In genomic region chr14:67532606-67532997, GRCh38 we compare ENCODE assay signal across 8 cellular contexts. TPM values are rescaled to one million over a fixed set of nuclear protein-coding genes. Genes with fewer than 3 reads are reported as not detected.
DNase-seq lines count a peak whose midpoint lies in the region; ATAC-seq, FAIRE-seq and TF ChIP-seq lines count a peak whose summit lies in the region.

No MANE protein-coding gene starts in this region.

- ATAC-seq in HepG2 (no peak), HG03442 (IDR thresholded peaks at IDR 0.05; ENCODE audit: unreplicated experiment) (no peak)

- H3K9me3 Mint-ChIP-seq in T-helper 2 cell treated with Interferon-gamma antibody and Interleukin-4, amounts not matched to agents 5 μg/mL and 100 μg/mL, for 36 hours: no peaks in the 10 kb centered on the region
- no peaks in the 10 kb centered on the region for H3K9me3 Mint-ChIP-seq in astrocyte (ENCODE audit: unreplicated experiment)

- TF ChIP-seq POLR2A in HepG2 (IDR thresholded peaks at IDR 0.05; ENCODE audit: insufficient read depth in 1 of 2, low read depth in 2 of 2, low read length in 2 of 2): no peak
- no peak for TF ChIP-seq POLR2A in testis (IDR thresholded peaks at IDR 0.05)

- POLR2A ChIA-PET in HepG2 (lab: Yijun Ruan, JAX): interaction anchor here (1.0 to 1.1 kb wide), 3 partner anchors 25 to 40 kb away, joined by 3 to 4 read pairs (median 4); no protein-coding TSS in a partner anchor

- CTCF ChIA-PET in HepG2 (lab: Yijun Ruan, JAX; ENCODE audit: low intra/inter-chr PET ratio, low total read pairs): no interaction called here

- H3K4me2 ChIP-seq in astrocyte (ENCODE audit: low read length): peak overlapping the region; percentile 91
- peak overlapping the region; percentile 82 for H3K4me2 ChIP-seq in HepG2 (ENCODE audit: low read depth, low read length)

- H3K9ac ChIP-seq in astrocyte (ENCODE audit: low read length) (peak overlapping the region; percentile 74), HepG2 (ENCODE audit: insufficient read depth, low read depth, low read length) (peak overlapping the region; percentile 71)

- H3K36me3 ChIP-seq in astrocyte (ENCODE audit: insufficient read depth, low read length) (no peaks in the 10 kb centered on the region), HepG2 (replicated peaks in 1 of 2; ENCODE audit: control insufficient read depth in 1 of 2, insufficient read depth in 2 of 2, low read length in 2 of 2) (no peaks in the 10 kb centered on the region), testis (ENCODE audit: low read depth, missing control alignments) (no peaks in the 10 kb centered on the region)

- H3K4me3 ChIP-seq in astrocyte (ENCODE audit: insufficient read depth, low read depth, low read length): peak overlapping the region; percentile 64
- H3K4me3 ChIP-seq in HepG2 (replicated peaks in 1 of 3; ENCODE audit: insufficient read depth in 1 of 3, low read depth in 2 of 3, low read length in 3 of 3): peak overlapping the region; percentile 73 to 84 (median 82)
- peak overlapping the region; percentile 58 to 66 for H3K4me3 ChIP-seq in testis

- peaks cover 3% of the 10 kb centered on the region for H3K4me1 Mint-ChIP-seq in T-helper 2 cell treated with Interferon-gamma antibody and Interleukin-4, amounts not matched to agents 5 μg/mL and 100 μg/mL, for 36 hours (ENCODE audit: low read depth)
- no peaks in the 10 kb centered on the region for H3K4me1 Mint-ChIP-seq in astrocyte (ENCODE audit: low read depth, unreplicated experiment)

- no peak overlapping the region for H3K27ac Mint-ChIP-seq in T-helper 2 cell treated with Interferon-gamma antibody and Interleukin-4, amounts not matched to agents 5 μg/mL and 100 μg/mL, for 36 hours
- no peak overlapping the region for H3K27ac Mint-ChIP-seq in astrocyte (ENCODE audit: unreplicated experiment)

- no peaks in the 10 kb centered on the region for H3K79me2 ChIP-seq in astrocyte (ENCODE audit: insufficient read depth, low read length)
- no peaks in the 10 kb centered on the region for H3K79me2 ChIP-seq in HepG2 (ENCODE audit: insufficient read depth, low read length)

- H3K4me1 ChIP-seq in astrocyte (ENCODE audit: insufficient read depth, low read length): no peaks in the 10 kb centered on the region
- H3K4me1 ChIP-seq in HepG2 (ENCODE audit: insufficient read depth, low read length): peaks cover 31% of the 10 kb centered on the region
- H3K4me1 ChIP-seq in testis: no peaks in the 10 kb centered on the region

- H3K4me3 Mint-ChIP-seq in T-helper 2 cell treated with Interferon-gamma antibody and Interleukin-4, amounts not matched to agents 5 μg/mL and 100 μg/mL, for 36 hours: peak overlapping the region; percentile 54
- H3K4me3 Mint-ChIP-seq in astrocyte (ENCODE audit: unreplicated experiment): peak overlapping the region; percentile 76

- intact Hi-C loops in HepG2 (cut with micrococcal nuclease; ENCODE audit: unreplicated experiment) (no loop called here), testis (cut with DNase I; ENCODE audit: low total_unique reads) (no loop called here)

- no peak for DNase-seq in T-helper 2 cell treated with Interferon-gamma antibody and Interleukin-4, amounts not matched to agents 5 μg/mL and 100 μg/mL, for 36 hours (ENCODE audit: low spot score)
- DNase-seq in T-helper 2 cell: no peak
- DNase-seq in astrocyte (ENCODE audit: low read depth): no peak
- no peak for DNase-seq in HepG2 (ENCODE audit: low spot score)
- no peak for DNase-seq in testis
- DNase-seq in NCI-H446 treated with DMSO at 0.1 percent for 48 hours (lab: John Stamatoyannopoulos, UW): no peak
- no peak for DNase-seq in SW 1271 (lab: John Stamatoyannopoulos, UW)

- H3K27ac ChIP-seq in astrocyte (ENCODE audit: low read depth, low read length) (no peak overlapping the region), HepG2 (ENCODE audit: extremely low read length, insufficient read depth, low read length) (no peak overlapping the region), testis (peak overlapping the region; percentile 60 to 71)

- WGBS in HepG2 (ENCODE audit: low lambda C conversion rate): 24% methylated on average over 13 of the region's 23 CpGs
- WGBS in testis, 2 donors: 12 to 15% methylated on average over 7 to 23 of the region's 23 CpGs

- H3K27me3 Mint-ChIP-seq in T-helper 2 cell treated with Interferon-gamma antibody and Interleukin-4, amounts not matched to agents 5 μg/mL and 100 μg/mL, for 36 hours (ENCODE audit: low read depth): peaks cover 68% of the 10 kb centered on the region
- peaks cover 14% of the 10 kb centered on the region for H3K27me3 Mint-ChIP-seq in astrocyte (ENCODE audit: low read depth, unreplicated experiment)

- peaks cover 12% of the 10 kb centered on the region for H3K27me3 ChIP-seq in astrocyte (ENCODE audit: insufficient read depth, low read length)
- H3K27me3 ChIP-seq in HepG2 (ENCODE audit: control insufficient read depth in 1 of 2, insufficient read depth in 2 of 2, low read length in 2 of 2): peaks cover 0 to 18% of the 10 kb centered on the region in 2 experiments; a peak in 3 of 5 replicates
- no peaks in the 10 kb centered on the region for H3K27me3 ChIP-seq in testis

- no peak for TF ChIP-seq CTCF in astrocyte (IDR thresholded peaks at IDR 0.05; ENCODE audit: insufficient read depth, low read depth, low read length)
- TF ChIP-seq CTCF in HepG2 (CRISPR knock-in tag; IDR thresholded peaks at IDR 0.05): no peak
- TF ChIP-seq CTCF in testis (IDR thresholded peaks at IDR 0.05): peak in 1 of 3 experiments; percentile 5

- BruUV-seq in HepG2 (replicated peaks; lab: Mats Ljungman, UMichigan): TSS peak; percentile 81

- no peaks in the 10 kb centered on the region for H3K36me3 Mint-ChIP-seq in T-helper 2 cell treated with Interferon-gamma antibody and Interleukin-4, amounts not matched to agents 5 μg/mL and 100 μg/mL, for 36 hours (ENCODE audit: low read depth)
- no peaks in the 10 kb centered on the region for H3K36me3 Mint-ChIP-seq in astrocyte (ENCODE audit: low read depth, unreplicated experiment)

- FAIRE-seq in astrocyte (lab: Jason Lieb, UNC) (no peak), HepG2 (lab: Jason Lieb, UNC) (no peak)

- H2AFZ ChIP-seq in astrocyte (ENCODE audit: low read depth, low read length) (peak overlapping the region; percentile 86), HepG2 (ENCODE audit: low read length) (no peak overlapping the region)

- H3K9me3 ChIP-seq in astrocyte (ENCODE audit: insufficient read depth, low read depth, low read length) (no peaks in the 10 kb centered on the region), HepG2 (ENCODE audit: low read length) (no peaks in the 10 kb centered on the region), testis (no peaks in the 10 kb centered on the region)

- TF ChIP-seq RAD21 in HepG2 (CRISPR knock-in tag; IDR thresholded peaks at IDR 0.05): no peak

- in situ Hi-C loops in HepG2 (cut with HindIII; ENCODE audit: extremely low pct_ligation_motif_present, low pct_unique_long_range_greater_than_20kb): no loop called here

- no peaks in the 10 kb centered on the region for H4K20me1 ChIP-seq in astrocyte (ENCODE audit: insufficient read depth, low read length)
- no peaks in the 10 kb centered on the region for H4K20me1 ChIP-seq in HepG2 (ENCODE audit: insufficient read depth, low read length)

- TF ChIP-seq EP300 in HepG2 (IDR thresholded peaks at IDR 0.05; ENCODE audit: low read depth in 2 of 2, low read length in 2 of 2) (no peak), HepG2 (CRISPR knock-in tag; IDR thresholded peaks at IDR 0.05; ENCODE audit: borderline replicate concordance) (no peak)

RNA-seq across cellular contexts. Expression of gene PLEKHH1, which starts 0.5 kb away (rescaled TPM):
- total RNA-seq in astrocyte (2.3 and 3.3 TPM in 2 replicates), HepG2 (2016; rRNA removed; fragmentation: Illumina TruSeq; extraction: Trizol) (4.8 and 8.6 TPM in 2 replicates), testis (10 to 100 TPM; 49.1 to 61.3 TPM)
- total RNA-seq in HepG2 (2016; cell fraction: cytosol; rRNA removed; fragmentation: Illumina TruSeq; extraction: Trizol; ENCODE audit: low read depth): 3.3 and 4.8 TPM in 2 replicates
- 4.6 and 7.6 TPM in 2 replicates for total RNA-seq in HepG2 (2016; cell fraction: insoluble cytoplasmic fraction; rRNA removed; fragmentation: Illumina TruSeq; extraction: Trizol)
- total RNA-seq in HepG2 (2016; cell fraction: membrane; rRNA removed; fragmentation: Illumina TruSeq; extraction: Trizol): 3.6 and 3.9 TPM in 2 replicates
- 12.0 and 12.8 TPM in 2 replicates for total RNA-seq in HepG2 (2016; cell fraction: nucleus; rRNA removed; fragmentation: Illumina TruSeq; extraction: Trizol)
- polyA plus RNA-seq in HepG2 (2011; rRNA removed) (15.4 and 15.8 TPM in 2 replicates), testis (ENCODE audit: insufficient read depth, low read depth, low replicate concordance) (21.4 TPM)
- 5.2 and 5.8 TPM in 2 replicates for polyA plus RNA-seq in HepG2 (2011; cell fraction: cytosol; rRNA removed)
- polyA plus RNA-seq in HepG2 (2011; cell fraction: nucleus; rRNA removed): 49.9 and 50.8 TPM in 2 replicates
- polyA plus RNA-seq in HepG2 (2012): 7.8 and 9.0 TPM in 2 replicates
- polyA plus RNA-seq in HepG2 (2016; cell fraction: cytosol; fragmentation: Illumina TruSeq; extraction: Trizol; ENCODE audit: low read depth): 0.53 and 0.76 TPM in 2 replicates
- polyA plus RNA-seq in HepG2 (2016; cell fraction: insoluble cytoplasmic fraction; fragmentation: Illumina TruSeq; extraction: Trizol; ENCODE audit: low read depth): 4.0 and 7.4 TPM in 2 replicates
- polyA plus RNA-seq in HepG2 (2016; cell fraction: membrane; fragmentation: Illumina TruSeq; extraction: Trizol; ENCODE audit: low read depth): 1.5 TPM in 2 replicates
- 35.8 and 36.7 TPM in 2 replicates for polyA plus RNA-seq in HepG2 (2016; cell fraction: nucleus; fragmentation: Illumina TruSeq; extraction: Trizol; ENCODE audit: insufficient read depth, low read depth)
- polyA minus RNA-seq in HepG2 (2011; rRNA and poly(A)+ RNA removed; ENCODE audit: low replicate concordance): 14.0 and 15.2 TPM in 2 replicates
- polyA minus RNA-seq in HepG2 (2011; cell fraction: cytosol; rRNA and poly(A)+ RNA removed): 4.4 and 6.2 TPM in 2 replicates
- 22.7 and 29.6 TPM in 2 replicates for polyA minus RNA-seq in HepG2 (2011; cell fraction: nucleus; rRNA and poly(A)+ RNA removed)

RNA-seq across cellular contexts. Expression of gene TMEM229B, which starts 44.1 kb away (rescaled TPM):
- total RNA-seq in astrocyte (1.3 and 1.8 TPM in 2 replicates), HepG2 (2016; rRNA removed; fragmentation: Illumina TruSeq; extraction: Trizol) (0.93 and 1.1 TPM in 2 replicates), testis (10 to 100 TPM; 59.6 to 77.4 TPM)
- 0.10 and 0.26 TPM in 2 replicates for total RNA-seq in HepG2 (2016; cell fraction: cytosol; rRNA removed; fragmentation: Illumina TruSeq; extraction: Trizol; ENCODE audit: low read depth)
- total RNA-seq in HepG2 (2016; cell fraction: insoluble cytoplasmic fraction; rRNA removed; fragmentation: Illumina TruSeq; extraction: Trizol): 0.62 and 1.1 TPM in 2 replicates
- total RNA-seq in HepG2 (2016; cell fraction: membrane; rRNA removed; fragmentation: Illumina TruSeq; extraction: Trizol): 0.46 and 0.55 TPM in 2 replicates
- 0.47 and 0.75 TPM in 2 replicates for total RNA-seq in HepG2 (2016; cell fraction: nucleus; rRNA removed; fragmentation: Illumina TruSeq; extraction: Trizol)
- polyA plus RNA-seq in HepG2 (2011; rRNA removed) (0.69 and 1.6 TPM in 2 replicates), testis (ENCODE audit: insufficient read depth, low read depth, low replicate concordance) (12.6 TPM)
- 0.97 and 1.3 TPM in 2 replicates for polyA plus RNA-seq in HepG2 (2011; cell fraction: cytosol; rRNA removed)
- polyA plus RNA-seq in HepG2 (2011; cell fraction: nucleus; rRNA removed): 0.92 and 1.5 TPM in 2 replicates
- 0.59 and 2.0 TPM in 2 replicates for polyA plus RNA-seq in HepG2 (2012)
- 0.05 and 0.12 TPM in 2 replicates for polyA plus RNA-seq in HepG2 (2016; cell fraction: cytosol; fragmentation: Illumina TruSeq; extraction: Trizol; ENCODE audit: low read depth)
- polyA plus RNA-seq in HepG2 (2016; cell fraction: insoluble cytoplasmic fraction; fragmentation: Illumina TruSeq; extraction: Trizol; ENCODE audit: low read depth): 0.37 and 1.0 TPM in 2 replicates
- 0.29 and 0.74 TPM in 2 replicates for polyA plus RNA-seq in HepG2 (2016; cell fraction: membrane; fragmentation: Illumina TruSeq; extraction: Trizol; ENCODE audit: low read depth)
- 0.71 and 1.0 TPM in 2 replicates for polyA plus RNA-seq in HepG2 (2016; cell fraction: nucleus; fragmentation: Illumina TruSeq; extraction: Trizol; ENCODE audit: insufficient read depth, low read depth)
- 0.19 and 7.1 TPM in 2 replicates for polyA minus RNA-seq in HepG2 (2011; rRNA and poly(A)+ RNA removed; ENCODE audit: low replicate concordance)
- polyA minus RNA-seq in HepG2 (2011; cell fraction: cytosol; rRNA and poly(A)+ RNA removed): 0.44 and 1.3 TPM in 2 replicates
- polyA minus RNA-seq in HepG2 (2011; cell fraction: nucleus; rRNA and poly(A)+ RNA removed): 3.2 and 4.6 TPM in 2 replicates

Comparison
In these comparisons a context has a peak if more than half of its experiments do, and no peak if none do; other contexts are left out.
1. H3K27ac ChIP-seq: peak in testis (2 of 2); none in astrocyte (single experiment) and HepG2 (single experiment).
2. RNA of gene TMEM229B, which starts 44.1 kb away (total RNA-seq): 59.6 to 77.4 TPM in testis; 1.3 to 1.8 TPM in astrocyte and 0.10 to 1.1 TPM in HepG2; every median in the first group is over 10 times any median in the second.
3. Peak in every context shown above with its lines, with median percentiles within 50 percentile points of each other: H3K4me3 ChIP-seq.